1 cellular context compared by ENCODE assay signal in genomic region chr3:15052335-15053242, GRCh38.
TF ChIP-seq lines count a peak whose summit lies in the region.

No MANE protein-coding gene starts in this region.

TF ChIP-seq in K562, 482 proteins besides CTCF, POLR2A, EP300 and RAD21 (continued from another document and continues in another):
- TF ChIP-seq SRSF1 (IDR thresholded peaks at IDR 0.05; ENCODE audit: low read depth, low read length), result no peak
- no peak for TF ChIP-seq ZNF551 (CRISPR knock-in tag; IDR thresholded peaks at IDR 0.05)
- TF ChIP-seq AFF1 (IDR thresholded peaks at IDR 0.05; ENCODE audit: low read depth in 1 of 2, partially characterized antibody in 2 of 2), result peak in 1 of 2 experiments; percentile 76
- TF ChIP-seq NFIC (IDR thresholded peaks at IDR 0.05), result peak; percentile 96
- peak; percentile 90 for TF ChIP-seq ZKSCAN8 (CRISPR knock-in tag; IDR thresholded peaks at IDR 0.05)
- TF ChIP-seq ZNF175 (CRISPR knock-in tag; IDR thresholded peaks at IDR 0.05; ENCODE audit: low read depth), result peak; percentile 90; the same call in 1 of the 2 replicates
- peak; percentile 85 for TF ChIP-seq MYNN (IDR thresholded peaks at IDR 0.05)
- TF ChIP-seq MYNN (CRISPR knock-in tag; IDR thresholded peaks at IDR 0.05), result no peak
- TF ChIP-seq ZNF354B (CRISPR knock-in tag; IDR thresholded peaks at IDR 0.05), result no peak
- no peak for TF ChIP-seq RBM14 (IDR thresholded peaks at IDR 0.05; ENCODE audit: borderline replicate concordance, insufficient read depth, low read depth, low read length)
- 0 out of 2 replicates have a peak, but pooled peaks have one; percentile 42 for TF ChIP-seq MEF2D (tag; conservative IDR thresholded peaks at IDR 0.05; ENCODE audit: low read depth)
- no peak for TF ChIP-seq POLR3G (IDR thresholded peaks at IDR 0.05; ENCODE audit: extremely low read depth, insufficient read length, insufficient replicate concordance)
- no peak for TF ChIP-seq RBM22 (IDR thresholded peaks at IDR 0.05; ENCODE audit: low read depth, low read length, poor library complexity, severe bottlenecking)
- peak; percentile 90 to 93 for TF ChIP-seq KDM1A (IDR thresholded peaks at IDR 0.05)
- peak; percentile 44 for TF ChIP-seq ETV1 (tag; conservative IDR thresholded peaks at IDR 0.05; ENCODE audit: low read depth)
- TF ChIP-seq ETV6 (IDR thresholded peaks at IDR 0.05; ENCODE audit: borderline replicate concordance in 1 of 2, low read depth in 2 of 2, low read length in 1 of 2), result peak in 1 of 2 experiments; percentile 70; a peak in 1 of 4 replicates
- TF ChIP-seq ETV6 (CRISPR knock-in tag; IDR thresholded peaks at IDR 0.05; ENCODE audit: borderline replicate concordance), result no peak
- TF ChIP-seq PHB (CRISPR knock-in tag; IDR thresholded peaks at IDR 0.05), result no peak
- 0 out of 2 replicates have a peak, but pooled peaks have one; percentile 60 for TF ChIP-seq ZNF24 (IDR thresholded peaks at IDR 0.05)
- no peak for TF ChIP-seq ZNF174 (CRISPR knock-in tag; IDR thresholded peaks at IDR 0.05)
- TF ChIP-seq ARHGAP35 (IDR thresholded peaks at IDR 0.05; ENCODE audit: partially characterized antibody), result no peak
- peak; percentile 32; the same call in 1 of the 2 replicates for TF ChIP-seq ATF3 (IDR thresholded peaks at IDR 0.05)
- 0 out of 2 replicates have a peak, but pooled peaks have one; percentile 50 for TF ChIP-seq ATF3 (CRISPR knock-in tag; conservative IDR thresholded peaks at IDR 0.05)
- peak; percentile 91 for TF ChIP-seq CXXC5 (CRISPR knock-in tag; IDR thresholded peaks at IDR 0.05)
- TF ChIP-seq ELF4 (CRISPR knock-in tag; IDR thresholded peaks at IDR 0.05), result peak; percentile 88
- TF ChIP-seq ZNF197 (CRISPR knock-in tag; IDR thresholded peaks at IDR 0.05; ENCODE audit: low read depth), result peak; percentile 93
- TF ChIP-seq ZNF511 (CRISPR knock-in tag; IDR thresholded peaks at IDR 0.05), result peak; percentile 35; the same call in 1 of the 2 replicates
- TF ChIP-seq CBFB (CRISPR knock-in tag; IDR thresholded peaks at IDR 0.05), result peak; percentile 100
- TF ChIP-seq ZNF592 (IDR thresholded peaks at IDR 0.05), result peak; percentile 67
- TF ChIP-seq ZNF395 (CRISPR knock-in tag; IDR thresholded peaks at IDR 0.05), result peak; percentile 99
- peak; percentile 100 for TF ChIP-seq TEAD4 (IDR thresholded peaks at IDR 0.05; ENCODE audit: low read length)
- TF ChIP-seq TEAD4 (CRISPR knock-in tag; IDR thresholded peaks at IDR 0.05; ENCODE audit: borderline replicate concordance), result no peak
- no peak for TF ChIP-seq DLX4 (CRISPR knock-in tag; IDR thresholded peaks at IDR 0.05)
- TF ChIP-seq ZNF384 (IDR thresholded peaks at IDR 0.05; ENCODE audit: low read depth, low read length), result peak; percentile 50; the same call in 1 of the 2 replicates
- peak; percentile 68; the same call in 1 of the 2 replicates for TF ChIP-seq ERF (CRISPR knock-in tag; IDR thresholded peaks at IDR 0.05)
- peak; percentile 48; the same call in 1 of the 2 replicates for TF ChIP-seq ARID4B (CRISPR knock-in tag; IDR thresholded peaks at IDR 0.05)
- TF ChIP-seq NCOR1 (IDR thresholded peaks at IDR 0.05), result peak; percentile 98
- peak; percentile 59; the same call in 1 of the 2 replicates for TF ChIP-seq ZNF23 (CRISPR knock-in tag; IDR thresholded peaks at IDR 0.05)
- peak; percentile 99 for TF ChIP-seq ARID1B (IDR thresholded peaks at IDR 0.05)
- TF ChIP-seq FIP1L1 (IDR thresholded peaks at IDR 0.05; ENCODE audit: low read depth, low read length, poor library complexity, severe bottlenecking), result no peak
- TF ChIP-seq ZNF280B (CRISPR knock-in tag; IDR thresholded peaks at IDR 0.05), result no peak
- peak; percentile 41; the same call in 1 of the 2 replicates for TF ChIP-seq CREB3L1 (IDR thresholded peaks at IDR 0.05; ENCODE audit: borderline replicate concordance, low read depth)
- TF ChIP-seq L3MBTL2 (IDR thresholded peaks at IDR 0.05), result peak; percentile 60; the same call in 1 of the 2 replicates
- TF ChIP-seq ZNF785 (CRISPR knock-in tag; IDR thresholded peaks at IDR 0.05), result no peak
